11 cellular contexts compared by ENCODE assay signal in the genomic region with DNA sequence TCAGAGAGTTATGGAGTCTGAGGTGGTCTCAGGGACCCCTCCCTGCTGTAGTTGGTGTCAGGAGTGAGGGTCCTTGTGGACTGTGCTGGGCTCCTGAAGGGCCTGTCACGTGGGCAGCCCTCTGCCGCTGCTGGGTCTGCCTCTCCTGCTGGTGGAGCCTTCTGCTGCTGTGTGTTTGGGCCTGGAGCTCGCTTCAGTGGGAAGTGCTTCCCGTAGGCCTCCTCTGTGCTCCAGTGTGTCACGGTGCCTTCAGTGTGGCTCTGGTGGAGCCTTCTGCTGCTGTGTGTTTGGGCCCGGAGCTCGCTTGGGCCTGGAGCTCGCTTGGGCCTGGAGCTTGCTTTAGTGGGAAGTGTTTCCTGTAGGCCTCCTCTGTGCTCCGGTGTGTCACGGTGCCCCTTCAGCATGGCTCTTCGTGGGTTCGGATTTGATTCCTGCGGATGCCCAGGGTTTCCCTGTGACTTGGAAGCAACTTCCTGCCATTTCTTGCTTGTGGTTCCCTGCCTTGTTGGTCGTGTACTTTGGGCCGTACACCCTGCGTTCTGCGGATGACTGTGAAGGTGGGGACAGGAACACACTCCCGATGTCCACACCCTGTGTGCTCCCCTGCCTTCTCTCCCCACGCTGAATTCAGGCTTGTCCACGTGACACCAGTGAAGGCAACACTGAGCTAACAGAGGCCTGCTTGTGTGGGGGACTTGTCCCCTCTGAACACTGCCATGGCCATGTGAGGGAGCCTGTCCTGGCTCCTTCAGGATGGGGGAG.
"Had no signal": no experiment of that assay in that cellular context is flagged by ENCODE, and none has a peak within 500 bp of the region (broad histone marks: within the 10 kb centered on the region; RNA-seq: fewer than 3 reads in every experiment).

No MANE protein-coding gene starts in this region.

- H3K4me1 Mint-ChIP-seq: WTC11 had no signal

- H3K27ac Mint-ChIP-seq: WTC11 had no signal

- DNase-seq: activated CD4-positive, alpha-beta T cell treated with anti-CD3 and anti-CD28 coated beads for 48 hours; colonic mucosa; effector CD4-positive, alpha-beta T cell; gastrocnemius medialis; retina; SJCRH30; SW 1271; transverse colon had no signal

- H3K36me3 ChIP-seq: colonic mucosa had no signal

- H3K4me3 ChIP-seq: colonic mucosa, gastrocnemius medialis, SJCRH30, skin epidermis, transverse colon had no signal

- H3K9me3 ChIP-seq: colonic mucosa had no signal

- H3K27ac ChIP-seq: colonic mucosa, epithelial cell of prostate, gastrocnemius medialis, SJCRH30, skin epidermis, transverse colon had no signal

- H3K27me3 ChIP-seq: colonic mucosa, gastrocnemius medialis, SJCRH30, transverse colon had no signal

- H3K4me1 ChIP-seq: colonic mucosa, gastrocnemius medialis, SJCRH30, transverse colon had no signal

- H3K4me3 Mint-ChIP-seq: WTC11 had no signal

- ATAC-seq: gastrocnemius medialis, WTC11 had no signal
